ENCODE assay signal across 9 cellular contexts in the genomic region with DNA sequence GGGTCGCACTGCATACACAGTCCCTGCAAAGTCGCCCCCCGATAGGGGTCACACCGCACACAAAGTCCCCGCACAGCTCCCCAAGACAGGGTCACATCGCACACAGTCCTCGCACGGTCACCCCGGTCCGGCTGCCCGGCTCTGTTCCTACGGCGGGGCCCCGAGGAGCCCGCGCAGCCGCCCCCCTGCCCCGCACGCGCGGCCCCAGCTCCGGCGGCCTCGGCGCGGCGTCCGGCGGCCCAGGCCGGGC. TPM values are rescaled to one million over a fixed set of nuclear protein-coding genes. Genes with fewer than 3 reads are reported as not detected.
A peak's percentile ranks its signal among the peaks of the same experiment; 100 is the strongest.
DNase-seq lines count a peak whose midpoint lies in the region; ATAC-seq, FAIRE-seq and TF ChIP-seq lines count a peak whose summit lies in the region.
"Had no signal": no experiment of that assay in that cellular context is flagged by ENCODE, and none has a peak within 500 bp of the region (broad histone marks: within the 10 kb centered on the region; RNA-seq: fewer than 3 reads in every experiment).

No MANE protein-coding gene starts in this region.

- H3K4me3 ChIP-seq in Panc1 (ENCODE audit: low read depth in 2 of 2, low read length in 2 of 2) (peak overlapping the region; percentile 61 to 99), esophagus muscularis mucosa (peak overlapping the region; percentile 63 to 82 (median 79)), pancreas (peak overlapping the region; percentile 59 to 77 (median 64))

- in situ Hi-C loops in Panc1 (cut with HindIII; ENCODE audit: low pct_unique_long_range_greater_than_20kb, low sequenced_read_pairs) = no loop called here

- WGBS in esophagus muscularis mucosa = no CpG with 5 or more reads among the region's 30 CpGs
- 1% methylated on average over 30 of the region's 30 CpGs for WGBS in pancreas, 2 donors

- H3K27ac ChIP-seq in Panc1 (ENCODE audit: low read length) (peak overlapping the region; percentile 89), esophagus muscularis mucosa (replicated peaks in 1 of 4) (peak overlapping the region; percentile 87 to 96 (median 91)), pancreas (peak overlapping the region; percentile 37 to 86 (median 74))

- CTCF ChIA-PET in Panc1 (lab: Charles Lee) = no interaction called here

- peaks cover 38% of the 10 kb centered on the region for H3K4me1 ChIP-seq in Panc1 (ENCODE audit: control insufficient read depth, insufficient read depth, low read length)
- peaks cover 55 to 67% (median 65%) of the 10 kb centered on the region in 4 donors for H3K4me1 ChIP-seq in esophagus muscularis mucosa
- peaks cover 11 to 30% (median 18%) of the 10 kb centered on the region in 3 donors for H3K4me1 ChIP-seq in pancreas

- peak; percentile 33 for ATAC-seq in GM21423 (IDR thresholded peaks at IDR 0.05; ENCODE audit: unreplicated experiment)
- ATAC-seq in Panc1 = 0 out of 2 replicates have a peak, but pooled peaks have one; percentile 3
- peak; percentile 5 to 48 (median 10) for ATAC-seq in pancreas
- no peak for ATAC-seq in GM21529 (IDR thresholded peaks at IDR 0.05; ENCODE audit: unreplicated experiment)

- TF ChIP-seq EP300 in esophagus muscularis mucosa (IDR thresholded peaks at IDR 0.05) = no peak

- DNase-seq in Panc1 (ENCODE audit: low read depth, low spot score) (no peak), esophagus muscularis mucosa (ENCODE audit: extremely low spot score) (no peak), pancreas (peak in 2 of 6 donors; percentile 46 to 69), foreskin melanocyte (no peak), NCI-H510A treated with DMSO at 0.1 percent for 48 hours (lab: John Stamatoyannopoulos, UW) (no peak)
- DNase-seq in stimulated activated CD4-positive, alpha-beta T cell treated with anti-CD3 and anti-CD28 coated beads, Interleukin-1b, Interleukin-23, amount 100 ng/mL, for 48 hours = no peak

- no peaks in the 10 kb centered on the region; the same call in 1 of the 2 replicates for H3K36me3 ChIP-seq in Panc1 (ENCODE audit: control insufficient read depth, insufficient read depth, low read length)
- H3K36me3 ChIP-seq in esophagus muscularis mucosa = peaks cover 0 to 2% (median 0%) of the 10 kb centered on the region in 4 donors
- H3K36me3 ChIP-seq in pancreas = no peaks in the 10 kb centered on the region

- POLR2A ChIA-PET in Panc1 (lab: Charles Lee) = interaction anchor here (0.6 to 0.7 kb wide), 3 partner anchors 14 to 19 kb away, joined by 3 read pairs; no protein-coding TSS in a partner anchor

- no peak for TF ChIP-seq POLR2A in esophagus muscularis mucosa (IDR thresholded peaks at IDR 0.05; ENCODE audit: low read depth)

- H3K9me3 ChIP-seq in Panc1 (ENCODE audit: control insufficient read depth, insufficient read depth, low read depth, low read length) (no peaks in the 10 kb centered on the region; the same call in 1 of the 2 replicates), esophagus muscularis mucosa (no peaks in the 10 kb centered on the region), pancreas (no peaks in the 10 kb centered on the region)

- BruUV-seq in Panc1 (replicated peaks; lab: Mats Ljungman, UMichigan) = no TSS peak

- TF ChIP-seq CTCF in Panc1 (IDR thresholded peaks at IDR 0.05) = no peak
- TF ChIP-seq CTCF in esophagus muscularis mucosa (IDR thresholded peaks at IDR 0.05) = no peak
- no peak for TF ChIP-seq CTCF in pancreas (IDR thresholded peaks at IDR 0.05)

- intact Hi-C loops in Panc1 (cut with micrococcal nuclease; ENCODE audit: unreplicated experiment) (loop anchor here (10.0 kb wide), 1 partner anchor 238 kb away; a partner anchor contains a TSS), esophagus muscularis mucosa (cut with DNase I) (loop anchor here (2.0 kb wide), 1 partner anchor 192 kb away; no protein-coding TSS in a partner anchor), pancreas (cut with DNase I) (no loop called here)

- no peaks in the 10 kb centered on the region for H3K27me3 ChIP-seq in Panc1 (ENCODE audit: control insufficient read depth, insufficient read depth, low read length)
- H3K27me3 ChIP-seq in esophagus muscularis mucosa = no peaks in the 10 kb centered on the region
- H3K27me3 ChIP-seq in pancreas = no peaks in the 10 kb centered on the region

- FAIRE-seq in pancreas (lab: Jason Lieb, UNC) = no peak
- FAIRE-seq: TTC549 had no signal

RNA-seq across cellular contexts. Expression of a gene that starts 0.3 kb away (rescaled TPM):
- total RNA-seq in Panc1 (2021; ENCODE audit: unreplicated experiment) (58.6 TPM), esophagus muscularis mucosa (10 to 100 TPM; 14.1 to 40.9 (median 28.7) TPM), pancreas (10 to 100 TPM in 2 of 6 donors, 1 to 10 TPM in 4; 8.2 to 22.1 (median 9.7) TPM)
- polyA plus RNA-seq in Panc1 (2012; ENCODE audit: insufficient read length) = 40.0 TPM
- 1 to 10 TPM; 3.7 to 4.6 TPM for polyA plus RNA-seq in pancreas

RNA-seq across cellular contexts. Expression of a gene that starts 22.8 kb away (rescaled TPM):
- total RNA-seq in Panc1 (2021; ENCODE audit: unreplicated experiment) (not detected), esophagus muscularis mucosa (not detected), pancreas (not detected)
- not detected for polyA plus RNA-seq in Panc1 (2012; ENCODE audit: insufficient read length)
- polyA plus RNA-seq in pancreas = not detected

Comparison
In these comparisons a context has a peak if more than half of its experiments do, and no peak if none do; other contexts are left out.
1. intact Hi-C loops: an anchor here in Panc1 (10.0 kb wide) and esophagus muscularis mucosa (2.0 kb wide); none called in pancreas.